ENCODE assay signal across 8 cellular contexts in genomic region chr4:78552398-78553396, GRCh38. TPM values are rescaled to one million over a fixed set of nuclear protein-coding genes. Genes with fewer than 3 reads are reported as not detected.
DNase-seq lines count a peak whose midpoint lies in the region; ATAC-seq, FAIRE-seq and TF ChIP-seq lines count a peak whose summit lies in the region.

No MANE protein-coding gene starts in this region.

- DNase-seq in cardiac muscle cell (ENCODE audit: low read depth in 1 of 2, low spot score in 1 of 2), result peak; percentile 42 to 63
- DNase-seq in left ventricle myocardium superior, result no peak
- DNase-seq in activated B cell treated with CpG ODN at 0.5 μM for 24 hours, result no peak
- peak; percentile 69 for DNase-seq in keratinocyte (ENCODE audit: low read depth, low spot score)
- no peak for DNase-seq in tibial nerve (ENCODE audit: low spot score in 2 of 2)
- no peak for DNase-seq in activated T-cell treated with anti-CD3 and anti-CD28 coated beads, Interleukin-2, amount 50 U/mL, for 24 hours

- peak overlapping the region; percentile 99 for H3K4me2 ChIP-seq in keratinocyte (ENCODE audit: control insufficient read depth, extremely low read depth, insufficient read depth, low read depth, low read length)

- no peaks in the 10 kb centered on the region for H3K36me3 Mint-ChIP-seq in activated B cell treated with CpG ODN at 0.5 μM for 24 hours (ENCODE audit: low read depth)
- H3K36me3 Mint-ChIP-seq in activated T-cell treated with anti-CD3 and anti-CD28 coated beads, Interleukin-2, amount 50 U/mL, for 24 hours (ENCODE audit: low read depth), result no peaks in the 10 kb centered on the region

- H2AFZ ChIP-seq in keratinocyte (ENCODE audit: control insufficient read depth, low read length), result no peak overlapping the region

- H3K79me2 ChIP-seq in keratinocyte (ENCODE audit: control insufficient read depth, insufficient read depth, low read length), result peaks cover 24% of the 10 kb centered on the region

- H3K9me3 ChIP-seq in cardiac muscle cell (ENCODE audit: low read depth) (no peaks in the 10 kb centered on the region), keratinocyte (ENCODE audit: control insufficient read depth, low read depth, low read length) (no peaks in the 10 kb centered on the region), tibial nerve (no peaks in the 10 kb centered on the region)

- ATAC-seq in left ventricle myocardium superior (no peak), activated B cell treated with CpG ODN at 0.5 μM for 24 hours (ENCODE audit: low read depth) (no peak), GM18909 (IDR thresholded peaks at IDR 0.05; ENCODE audit: poor library complexity, unreplicated experiment) (no peak), GM19324 (IDR thresholded peaks at IDR 0.05; ENCODE audit: low FRiP score, unreplicated experiment) (no peak)

- intact Hi-C loops in left ventricle myocardium superior (cut with micrococcal nuclease), result no loop called here
- intact Hi-C loops in activated B cell treated with CpG ODN at 0.5 μM for 24 hours (cut with micrococcal nuclease), result no loop called here

- H3K4me3 Mint-ChIP-seq in activated B cell treated with CpG ODN at 0.5 μM for 24 hours, result peak overlapping the region; percentile 38
- H3K4me3 Mint-ChIP-seq in activated T-cell treated with anti-CD3 and anti-CD28 coated beads, Interleukin-2, amount 50 U/mL, for 24 hours, result no peak overlapping the region

- peak; percentile 95 for FAIRE-seq in keratinocyte (lab: Jason Lieb, UNC)

- no peaks in the 10 kb centered on the region for H3K9me1 ChIP-seq in keratinocyte (ENCODE audit: control insufficient read depth, extremely low read depth, insufficient read depth, low read length)

- POLR2A ChIA-PET in activated B cell treated with CpG ODN at 0.5 μM for 24 hours (lab: Charles Lee), result no interaction called here

- no peak for TF ChIP-seq POLR2A in tibial nerve (IDR thresholded peaks at IDR 0.05)

- H3K27me3 Mint-ChIP-seq in activated B cell treated with CpG ODN at 0.5 μM for 24 hours, result peaks cover 22% of the 10 kb centered on the region
- H3K27me3 Mint-ChIP-seq in activated T-cell treated with anti-CD3 and anti-CD28 coated beads, Interleukin-2, amount 50 U/mL, for 24 hours, result peaks cover 42% of the 10 kb centered on the region

- H4K20me1 ChIP-seq in keratinocyte (ENCODE audit: control insufficient read depth, extremely low read depth, insufficient read depth, low read length), result no peaks in the 10 kb centered on the region

- H3K27ac Mint-ChIP-seq in activated B cell treated with CpG ODN at 0.5 μM for 24 hours, result no peak overlapping the region
- H3K27ac Mint-ChIP-seq in activated T-cell treated with anti-CD3 and anti-CD28 coated beads, Interleukin-2, amount 50 U/mL, for 24 hours, result no peak overlapping the region

- H3K27me3 ChIP-seq in cardiac muscle cell (peaks cover 5% of the 10 kb centered on the region), keratinocyte (ENCODE audit: control insufficient read depth, extremely low read depth, insufficient read depth, low read length) (no peaks in the 10 kb centered on the region), tibial nerve (peaks cover 0 to 7% of the 10 kb centered on the region in 2 donors)

- H3K27ac ChIP-seq in cardiac muscle cell (peak overlapping the region; percentile 70), keratinocyte (ENCODE audit: control insufficient read depth, insufficient read depth, low read length) (peak overlapping the region; percentile 93), tibial nerve (peak overlapping the region; percentile 78 to 94 (median 88))

- CTCF ChIA-PET in activated B cell treated with CpG ODN at 0.5 μM for 24 hours (lab: Charles Lee), result no interaction called here

- H3K4me3 ChIP-seq in cardiac muscle cell (peak overlapping the region; percentile 55), keratinocyte (ENCODE audit: control insufficient read depth in 2 of 3, extremely low read depth in 1 of 3, insufficient read depth in 2 of 3, low read depth in 1 of 3, low read length in 3 of 3) (peak overlapping the region; percentile 59 to 77 (median 74)), tibial nerve (peak overlapping the region; percentile 40 to 66 (median 64))

- H3K4me1 ChIP-seq in cardiac muscle cell (ENCODE audit: low read depth) (peaks cover 16% of the 10 kb centered on the region), keratinocyte (ENCODE audit: control insufficient read depth, extremely low read depth, insufficient read depth, low read length) (peaks cover 49% of the 10 kb centered on the region), tibial nerve (peaks cover 0 to 38% (median 12%) of the 10 kb centered on the region in 4 donors)

- peak overlapping the region; percentile 92 for H3K9ac ChIP-seq in keratinocyte (ENCODE audit: control insufficient read depth, extremely low read depth, insufficient read depth, low read length)

- H3K36me3 ChIP-seq in cardiac muscle cell (no peaks in the 10 kb centered on the region), keratinocyte (ENCODE audit: control insufficient read depth in 2 of 2, extremely low read depth in 1 of 2, insufficient read depth in 2 of 2, low read length in 2 of 2) (peaks cover 7 to 24% of the 10 kb centered on the region in 2 experiments), tibial nerve (no peaks in the 10 kb centered on the region)

- dilution Hi-C loops in keratinocyte (cut with MboI; ENCODE audit: extremely low pct_ligation_motif_present, low sequenced_read_pairs), result no loop called here

- H3K9me3 Mint-ChIP-seq in activated B cell treated with CpG ODN at 0.5 μM for 24 hours, result no peaks in the 10 kb centered on the region
- H3K9me3 Mint-ChIP-seq in activated T-cell treated with anti-CD3 and anti-CD28 coated beads, Interleukin-2, amount 50 U/mL, for 24 hours, result no peaks in the 10 kb centered on the region

- TF ChIP-seq EP300 in tibial nerve (IDR thresholded peaks at IDR 0.05), result no peak

- TF ChIP-seq CTCF in cardiac muscle cell (IDR thresholded peaks at IDR 0.05; ENCODE audit: low read depth, low read length) (no peak), activated B cell treated with CpG ODN at 0.5 μM for 24 hours (IDR thresholded peaks at IDR 0.05) (no peak), keratinocyte (optimal IDR thresholded peaks at IDR 0.05 in 1 of 3, IDR thresholded peaks at IDR 0.05 in 1 of 3, conservative IDR thresholded peaks at IDR 0.05 in 1 of 3; ENCODE audit: extremely low read depth in 1 of 3, insufficient read depth in 2 of 3, low read length in 3 of 3) (no peak), tibial nerve (IDR thresholded peaks at IDR 0.05) (no peak)

- H3K4me1 Mint-ChIP-seq in activated B cell treated with CpG ODN at 0.5 μM for 24 hours, result peaks cover 16% of the 10 kb centered on the region
- H3K4me1 Mint-ChIP-seq in activated T-cell treated with anti-CD3 and anti-CD28 coated beads, Interleukin-2, amount 50 U/mL, for 24 hours (ENCODE audit: low read depth), result peaks cover 9% of the 10 kb centered on the region

- WGBS in tibial nerve, 2 donors, result 54 to 55% methylated on average over 13 of the region's 13 CpGs

RNA-seq across cellular contexts. Expression of gene ANXA3, which starts 1.1 kb away (rescaled TPM):
- 18.7 and 38.1 TPM in 2 replicates for total RNA-seq in cardiac muscle cell
- polyA plus RNA-seq in cardiac muscle cell, result 23.7 and 33.3 TPM in 2 replicates
- 39.6 TPM for total RNA-seq in left ventricle myocardium superior
- 0.64 and 0.67 TPM in 2 replicates for total RNA-seq in activated B cell treated with CpG ODN at 0.5 μM for 24 hours
- polyA plus RNA-seq in keratinocyte, result 380 to 463 TPM (median 425 TPM) in 3 replicates
- polyA plus RNA-seq in keratinocyte (2011; ENCODE audit: low read depth), result 679 TPM
- 369 and 514 TPM in 2 replicates for polyA plus RNA-seq in keratinocyte (2011; cell fraction: cytosol; rRNA removed)
- polyA plus RNA-seq in keratinocyte (2011; cell fraction: nucleus; rRNA removed), result 557 and 580 TPM in 2 replicates
- 338 and 353 TPM in 2 replicates for polyA plus RNA-seq in keratinocyte (2012; ENCODE audit: low replicate concordance)
- polyA minus RNA-seq in keratinocyte, result 216 to 447 TPM (median 401 TPM) in 3 replicates
- polyA minus RNA-seq in keratinocyte (2011; cell fraction: cytosol; rRNA and poly(A)+ RNA removed), result 357 TPM
- 169 and 263 TPM in 2 replicates for polyA minus RNA-seq in keratinocyte (2011; cell fraction: nucleus; rRNA and poly(A)+ RNA removed)
- total RNA-seq in tibial nerve, result 100 to 1,000 TPM in 2 of 4 donors, 10 to 100 TPM in 2; 29.7 to 170 (median 95.7) TPM

Comparison
In these comparisons a context has a peak if more than half of its experiments do, and no peak if none do; other contexts are left out.
1. DNase-seq: peak in cardiac muscle cell (2 of 2) and keratinocyte (single experiment); none in left ventricle myocardium superior (single experiment), activated B cell treated with CpG ODN at 0.5 μM for 24 hours (single experiment), tibial nerve (0 of 2) and activated T-cell treated with anti-CD3 and anti-CD28 coated beads, Interleukin-2, amount 50 U/mL, for 24 hours (single experiment).
2. RNA of gene ANXA3, which starts 1.1 kb away (total RNA-seq): 29.7 to 170 TPM in tibial nerve, 39.6 TPM in left ventricle myocardium superior (single experiment) and 18.7 to 38.1 TPM in cardiac muscle cell; 0.64 to 0.67 TPM in activated B cell treated with CpG ODN at 0.5 μM for 24 hours; every median in the first group is over 10 times any median in the second.
3. Peak in every context shown above with its lines, with median percentiles within 50 percentile points of each other: H3K27ac ChIP-seq and H3K4me3 ChIP-seq.